In genomic region chr1:91806777-91807700, GRCh38 we compare ENCODE assay signal across 1 cellular context.
TF ChIP-seq lines count a peak whose summit lies in the region.

No MANE protein-coding gene starts in this region.

TF ChIP-seq in IMR-90, 13 proteins besides CTCF, POLR2A, EP300 and RAD21:
- TF ChIP-seq BHLHE40 (IDR thresholded peaks at IDR 0.05; ENCODE audit: low read depth, low read length) (no peak), MAZ (IDR thresholded peaks at IDR 0.05; ENCODE audit: borderline replicate concordance, low read depth, low read length) (no peak), ELK1 (IDR thresholded peaks at IDR 0.05; ENCODE audit: borderline replicate concordance, low read depth, low read length) (no peak), RFX5 (IDR thresholded peaks at IDR 0.05; ENCODE audit: low read depth, low read length) (no peak), CEBPB (IDR thresholded peaks at IDR 0.05; ENCODE audit: low read depth, low read length) (no peak)
